Comparison of ENCODE assay signal across 31 cellular contexts in genomic region chr21:40687625-40688024, GRCh38.
"Had no signal": no experiment of that assay in that cellular context is flagged by ENCODE, and none has a peak within 500 bp of the region (broad histone marks: within the 10 kb centered on the region; RNA-seq: fewer than 3 reads in every experiment).

No MANE protein-coding gene starts in this region.

- H3K4me3 ChIP-seq: ascending aorta, coronary artery, dorsolateral prefrontal cortex, heart left ventricle, spleen, suprapubic skin, tibial nerve had no signal

- H3K27ac Mint-ChIP-seq: activated CD4-positive, alpha-beta memory T cell treated with anti-CD3 and anti-CD28 coated beads for 36 hours; activated CD4-positive, alpha-beta T cell treated with anti-CD3 and anti-CD28 coated beads, Interleukin-2, amount 10 ng/mL, durations not matched to agents 24 days and 14 days; activated naive CD4-positive, alpha-beta T cell treated with anti-CD3 and anti-CD28 coated beads, Interleukin-2, amount 10 ng/mL, durations not matched to agents 7 days and 5 days; activated naive CD8-positive, alpha-beta T cell treated with anti-CD3 and anti-CD28 coated beads, Interleukin-2, amount 10 ng/mL, durations not matched to agents 7 days and 5 days; activated T-helper 1 cell treated with anti-CD3 and anti-CD28 coated beads, Interleukin-12 subunit alpha, Interleukin-12 subunit beta, Interleukin-2, Interleukin-4 antibody, amounts not matched to agents 30 ng/mL and 10 ng/mL and 1 ng/mL, durations not matched to agents 14 hours and 24 hours and 36 hours; effector memory CD8-positive, alpha-beta T cell; immature natural killer cell; naive thymus-derived CD4-positive, alpha-beta T cell had no signal

- H3K27me3 Mint-ChIP-seq: activated CD4-positive, alpha-beta memory T cell treated with anti-CD3 and anti-CD28 coated beads for 36 hours; activated CD4-positive, alpha-beta T cell treated with anti-CD3 and anti-CD28 coated beads, Interleukin-2, amount 10 ng/mL, durations not matched to agents 24 days and 14 days; activated naive CD4-positive, alpha-beta T cell treated with anti-CD3 and anti-CD28 coated beads, Interleukin-2, amount 10 ng/mL, durations not matched to agents 7 days and 5 days; activated naive CD8-positive, alpha-beta T cell treated with anti-CD3 and anti-CD28 coated beads, Interleukin-2, amount 10 ng/mL, durations not matched to agents 7 days and 5 days; effector memory CD8-positive, alpha-beta T cell had no signal

- H3K4me1 ChIP-seq: ascending aorta, heart left ventricle, spleen, suprapubic skin, tibial nerve had no signal

- H3K36me3 ChIP-seq: ascending aorta, brain microvascular endothelial cell, heart left ventricle, spleen, suprapubic skin, tibial nerve, WERI-Rb-1 had no signal

- H3K27me3 ChIP-seq: ascending aorta, brain microvascular endothelial cell, heart left ventricle, spleen, suprapubic skin, tibial nerve had no signal

- H3K9me3 ChIP-seq: ascending aorta, tibial nerve had no signal

- H3K4me3 Mint-ChIP-seq: activated CD4-positive, alpha-beta memory T cell treated with anti-CD3 and anti-CD28 coated beads for 36 hours; activated CD4-positive, alpha-beta T cell treated with anti-CD3 and anti-CD28 coated beads, Interleukin-2, amount 10 ng/mL, durations not matched to agents 24 days and 14 days; activated naive CD4-positive, alpha-beta T cell treated with anti-CD3 and anti-CD28 coated beads, Interleukin-2, amount 10 ng/mL, durations not matched to agents 7 days and 5 days; activated naive CD8-positive, alpha-beta T cell treated with anti-CD3 and anti-CD28 coated beads, Interleukin-2, amount 10 ng/mL, durations not matched to agents 7 days and 5 days; activated T-helper 1 cell treated with anti-CD3 and anti-CD28 coated beads, Interleukin-12 subunit alpha, Interleukin-12 subunit beta, Interleukin-2, Interleukin-4 antibody, amounts not matched to agents 30 ng/mL and 10 ng/mL and 1 ng/mL, durations not matched to agents 14 hours and 24 hours and 36 hours; effector memory CD8-positive, alpha-beta T cell; immature natural killer cell; naive thymus-derived CD4-positive, alpha-beta T cell had no signal

- DNase-seq: activated CD4-positive, alpha-beta memory T cell treated with anti-CD3 and anti-CD28 coated beads for 36 hours; activated CD4-positive, alpha-beta T cell treated with anti-CD3 and anti-CD28 coated beads, Interleukin-2, amount 10 ng/mL, durations not matched to agents 24 days and 14 days; activated CD4-positive, CD25-positive, alpha-beta regulatory T cell treated with anti-CD3 and anti-CD28 coated beads, Interleukin-2, amount 50 U/mL, for 72 hours; activated CD8-positive, alpha-beta memory T cell treated with anti-CD3 and anti-CD28 coated beads, Interleukin-2, amount 50 U/mL, for 4 hours; activated effector memory CD4-positive, alpha-beta T cell treated with anti-CD3 and anti-CD28 coated beads, Interleukin-2, amount 50 U/mL, for 16 hours; activated naive CD4-positive, alpha-beta T cell treated with anti-CD3 and anti-CD28 coated beads, Interleukin-2, amount 10 ng/mL, durations not matched to agents 7 days and 5 days; activated naive CD8-positive, alpha-beta T cell treated with anti-CD3 and anti-CD28 coated beads, Interleukin-2, amount 10 ng/mL, durations not matched to agents 7 days and 5 days; activated T-cell treated with anti-CD3 and anti-CD28 coated beads, Interleukin-2, amount 50 U/mL, for 1 hour; brain microvascular endothelial cell; dorsolateral prefrontal cortex; effector memory CD8-positive, alpha-beta T cell; foreskin fibroblast; heart left ventricle; hypothalamus; immature natural killer cell; kidney; left colon; mammary epithelial cell; midbrain; naive thymus-derived CD4-positive, alpha-beta T cell; right cardiac atrium; spleen; stimulated activated naive CD4-positive, alpha-beta T cell; T1000; WERI-Rb-1 had no signal

- H3K9me3 Mint-ChIP-seq: activated CD4-positive, alpha-beta memory T cell treated with anti-CD3 and anti-CD28 coated beads for 36 hours; activated CD4-positive, alpha-beta T cell treated with anti-CD3 and anti-CD28 coated beads, Interleukin-2, amount 10 ng/mL, durations not matched to agents 24 days and 14 days had no signal

- ATAC-seq: effector memory CD8-positive, alpha-beta T cell; esophagus mucosa; heart left ventricle; left colon; naive thymus-derived CD4-positive, alpha-beta T cell had no signal

- H3K27ac ChIP-seq: ascending aorta, brain microvascular endothelial cell, coronary artery, heart left ventricle, spleen, suprapubic skin, tibial nerve, WERI-Rb-1 had no signal

- H3K36me3 Mint-ChIP-seq: activated CD4-positive, alpha-beta memory T cell treated with anti-CD3 and anti-CD28 coated beads for 36 hours; activated naive CD4-positive, alpha-beta T cell treated with anti-CD3 and anti-CD28 coated beads, Interleukin-2, amount 10 ng/mL, durations not matched to agents 7 days and 5 days; activated naive CD8-positive, alpha-beta T cell treated with anti-CD3 and anti-CD28 coated beads, Interleukin-2, amount 10 ng/mL, durations not matched to agents 7 days and 5 days; immature natural killer cell had no signal

- H3K4me1 Mint-ChIP-seq: activated CD4-positive, alpha-beta T cell treated with anti-CD3 and anti-CD28 coated beads, Interleukin-2, amount 10 ng/mL, durations not matched to agents 24 days and 14 days; activated naive CD4-positive, alpha-beta T cell treated with anti-CD3 and anti-CD28 coated beads, Interleukin-2, amount 10 ng/mL, durations not matched to agents 7 days and 5 days; activated naive CD8-positive, alpha-beta T cell treated with anti-CD3 and anti-CD28 coated beads, Interleukin-2, amount 10 ng/mL, durations not matched to agents 7 days and 5 days; immature natural killer cell; naive thymus-derived CD4-positive, alpha-beta T cell had no signal
